In genomic region chr10:43408710-43409384, GRCh38 we compare ENCODE assay signal across 8 cellular contexts. TPM values are rescaled to one million over a fixed set of nuclear protein-coding genes. Genes with fewer than 3 reads are reported as not detected.
DNase-seq lines count a peak whose midpoint lies in the region; ATAC-seq and TF ChIP-seq lines count a peak whose summit lies in the region.

TSS of gene HNRNPF (minus strand) at chr10:43409186. CDS start at chr10:43387884, 21,302 bp downstream.

- H3K27ac Mint-ChIP-seq in activated naive CD4-positive, alpha-beta T cell treated with anti-CD3 and anti-CD28 coated beads, Interleukin-2, amount 50 U/mL, for 24 hours: peak within 1 kb of the TSS; percentile 99

- H3K27me3 ChIP-seq in suprapubic skin: no peaks in the 10 kb centered on the region

- H3K36me3 Mint-ChIP-seq in activated naive CD4-positive, alpha-beta T cell treated with anti-CD3 and anti-CD28 coated beads, Interleukin-2, amount 50 U/mL, for 24 hours: peaks cover 10% of the 10 kb centered on the region

- TF ChIP-seq CTCF in NB4 (IDR thresholded peaks at IDR 0.05; ENCODE audit: low read depth, low read length) (no peak), suprapubic skin (IDR thresholded peaks at IDR 0.05) (no peak)

- H3K4me1 ChIP-seq in suprapubic skin: peaks cover 40% of the 10 kb centered on the region

- H3K9me3 ChIP-seq in suprapubic skin: no peaks in the 10 kb centered on the region

- ATAC-seq in HG02571 (IDR thresholded peaks at IDR 0.05; ENCODE audit: unreplicated experiment): peak; percentile 65
- ATAC-seq in SK-N-SH treated with all-trans-retinoic acid at 6 μM for 48 hours: peak; percentile 86

- TF ChIP-seq POLR2A in NB4 (IDR thresholded peaks at IDR 0.05; ENCODE audit: extremely low read depth, insufficient read length) (peak; percentile 87), suprapubic skin (IDR thresholded peaks at IDR 0.05) (peak; percentile 92 to 97)

- no peaks in the 10 kb centered on the region for H3K9me3 Mint-ChIP-seq in activated naive CD4-positive, alpha-beta T cell treated with anti-CD3 and anti-CD28 coated beads, Interleukin-2, amount 50 U/mL, for 24 hours

- WGBS in suprapubic skin: under 1% methylated on average over 41 of the region's 68 CpGs

- H3K36me3 ChIP-seq in suprapubic skin: no peaks in the 10 kb centered on the region

- H3K4me3 ChIP-seq in GM08714 (ENCODE audit: low read length) (peak within 1 kb of the TSS; percentile 88), NB4 (ENCODE audit: low read depth, low read length) (peak within 1 kb of the TSS; percentile 98), suprapubic skin (peak within 1 kb of the TSS; percentile 82)

- H3K4me3 Mint-ChIP-seq in activated naive CD4-positive, alpha-beta T cell treated with anti-CD3 and anti-CD28 coated beads, Interleukin-2, amount 50 U/mL, for 24 hours: peak within 1 kb of the TSS; percentile 99

- peaks cover 21% of the 10 kb centered on the region for H3K4me1 Mint-ChIP-seq in activated naive CD4-positive, alpha-beta T cell treated with anti-CD3 and anti-CD28 coated beads, Interleukin-2, amount 50 U/mL, for 24 hours

- DNase-seq in NB4 (ENCODE audit: low read depth): peak; percentile 97
- DNase-seq in globus pallidus (ENCODE audit: low spot score): peak; percentile 96
- peak; percentile 93 for DNase-seq in occipital lobe (lab: John Stamatoyannopoulos, UW)
- DNase-seq in suprapubic skin (ENCODE audit: low spot score in 2 of 2): peak; percentile 96 to 97

- no peak for TF ChIP-seq EP300 in suprapubic skin (IDR thresholded peaks at IDR 0.05)

- peak within 1 kb of the TSS; percentile 100 for H3K27ac ChIP-seq in suprapubic skin

- no peaks in the 10 kb centered on the region for H3K27me3 Mint-ChIP-seq in activated naive CD4-positive, alpha-beta T cell treated with anti-CD3 and anti-CD28 coated beads, Interleukin-2, amount 50 U/mL, for 24 hours

TF ChIP-seq in SK-N-SH treated with all-trans-retinoic acid at 6 μM for 48 hours, 23 proteins besides CTCF, POLR2A, EP300 and RAD21:
- TF ChIP-seq PATZ1 (CRISPR knock-in tag; IDR thresholded peaks at IDR 0.05; ENCODE audit: borderline replicate concordance): no peak
- no peak for TF ChIP-seq TCF4 (CRISPR knock-in tag; IDR thresholded peaks at IDR 0.05; ENCODE audit: borderline replicate concordance)
- no peak for TF ChIP-seq ZNF70 (CRISPR knock-in tag; IDR thresholded peaks at IDR 0.05)
- no peak for TF ChIP-seq ZNF565 (CRISPR knock-in tag; conservative IDR thresholded peaks at IDR 0.05; ENCODE audit: low read depth)
- no peak for TF ChIP-seq TSHZ2 (CRISPR knock-in tag; IDR thresholded peaks at IDR 0.05)
- TF ChIP-seq ESRRG (CRISPR knock-in tag; IDR thresholded peaks at IDR 0.05): no peak
- TF ChIP-seq ZFP3 (CRISPR knock-in tag; IDR thresholded peaks at IDR 0.05): peak; percentile 50
- TF ChIP-seq ZFP30 (CRISPR knock-in tag; IDR thresholded peaks at IDR 0.05): no peak
- TF ChIP-seq ZC3H10 (CRISPR knock-in tag; IDR thresholded peaks at IDR 0.05): no peak
- no peak for TF ChIP-seq ISL1 (CRISPR knock-in tag; IDR thresholded peaks at IDR 0.05)
- 0 out of 2 replicates have a peak, but pooled peaks have one; percentile 28 for TF ChIP-seq POU6F1 (CRISPR knock-in tag; IDR thresholded peaks at IDR 0.05; ENCODE audit: borderline replicate concordance, low read depth)
- peak; percentile 74; the same call in 1 of the 2 replicates for TF ChIP-seq GLIS3 (CRISPR knock-in tag; IDR thresholded peaks at IDR 0.05)
- TF ChIP-seq TOX (CRISPR knock-in tag; IDR thresholded peaks at IDR 0.05; ENCODE audit: borderline replicate concordance): no peak
- TF ChIP-seq ZNF8 (CRISPR knock-in tag; IDR thresholded peaks at IDR 0.05): no peak
- no peak for TF ChIP-seq ARNTL (CRISPR knock-in tag; IDR thresholded peaks at IDR 0.05; ENCODE audit: borderline replicate concordance, low read depth)
- TF ChIP-seq CREB5 (CRISPR knock-in tag; IDR thresholded peaks at IDR 0.05; ENCODE audit: low read depth): no peak
- peak; percentile 91; the same call in 1 of the 2 replicates for TF ChIP-seq CSDC2 (CRISPR knock-in tag; IDR thresholded peaks at IDR 0.05)
- no peak for TF ChIP-seq CSRNP3 (CRISPR knock-in tag; IDR thresholded peaks at IDR 0.05)
- TF ChIP-seq BACH2 (CRISPR knock-in tag; IDR thresholded peaks at IDR 0.05; ENCODE audit: borderline replicate concordance): no peak
- no peak for TF ChIP-seq SNAI2 (CRISPR knock-in tag; IDR thresholded peaks at IDR 0.05)
- TF ChIP-seq OSR1 (CRISPR knock-in tag; IDR thresholded peaks at IDR 0.05): no peak
- TF ChIP-seq RARB (CRISPR knock-in tag; IDR thresholded peaks at IDR 0.05): no peak

RNA-seq across cellular contexts. Expression of gene HNRNPF, which starts in this region (rescaled TPM):
- total RNA-seq in occipital lobe (110 TPM), suprapubic skin (100 to 1,000 TPM; 180 to 248 (median 217) TPM)

Comparison
In these comparisons a context has a peak if more than half of its experiments do, and no peak if none do; other contexts are left out.
1. Peak in every context shown above with its lines: DNase-seq, ATAC-seq, H3K4me3 ChIP-seq and H3K27ac ChIP-seq.